ENCODE assay signal across 30 cellular contexts in the genomic region with DNA sequence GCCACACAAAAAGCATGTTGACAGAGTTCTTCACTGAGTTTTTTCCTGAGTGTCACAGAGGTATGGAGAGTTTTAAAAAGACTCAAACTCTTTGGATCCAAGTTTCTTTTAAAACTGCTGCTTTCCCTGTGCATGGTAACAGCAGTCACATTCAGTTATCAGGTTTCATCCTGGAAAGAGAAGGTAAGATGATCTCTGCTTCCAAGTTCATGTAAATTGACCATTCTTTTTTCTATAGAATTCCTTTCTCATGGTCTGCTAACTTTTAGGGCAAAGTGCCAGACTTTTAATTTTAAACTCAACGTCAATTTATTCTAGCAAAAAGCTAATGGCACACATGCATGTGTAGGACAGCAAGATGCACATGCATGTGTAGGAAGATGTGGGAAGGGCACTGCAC. TPM values are rescaled to one million over a fixed set of nuclear protein-coding genes. Genes with fewer than 3 reads are reported as not detected.
"Had no signal": no experiment of that assay in that cellular context is flagged by ENCODE, and none has a peak within 500 bp of the region (broad histone marks: within the 10 kb centered on the region; RNA-seq: fewer than 3 reads in every experiment).

No MANE protein-coding gene starts in this region.

- ATAC-seq: left cardiac atrium; left lung; lower lobe of right lung; naive thymus-derived CD8-positive, alpha-beta T cell; right lobe of liver; stimulated activated memory B cell treated with anti-CD40 and anti-IgM and Interleukin-4, amounts not matched to agents 10 μg/mL and 1 μg/mL and 100 μg/mL, for 72 hours; stimulated activated naive CD8-positive, alpha-beta T cell treated with anti-CD3 and anti-CD28 coated beads, Interleukin-15, Interleukin-2, amounts not matched to agents 100 U/mL and 50 U/mL, for 24 hours had no signal

- H3K4me1 ChIP-seq: left lung, lower lobe of right lung, neural progenitor cell, right atrium auricular region, right lobe of liver, stomach, testis, thyroid gland, transverse colon, upper lobe of left lung, vagina had no signal

- H3K27me3 ChIP-seq: hepatocyte, left lung, neural progenitor cell, neutrophil, right atrium auricular region, right lobe of liver, stomach, testis, thyroid gland, transverse colon, upper lobe of left lung, vagina had no signal

- H3K4me3 Mint-ChIP-seq: naive thymus-derived CD8-positive, alpha-beta T cell; nephron; neural progenitor cell; stimulated activated memory B cell treated with anti-CD40 and anti-IgM and Interleukin-4, amounts not matched to agents 10 μg/mL and 1 μg/mL and 100 μg/mL, for 72 hours had no signal

- H3K27ac ChIP-seq: hepatocyte, left lung, lower lobe of right lung, neural progenitor cell, neutrophil, right atrium auricular region, right lobe of liver, stomach, testis, thyroid gland, transverse colon, upper lobe of left lung, vagina had no signal

- H3K36me3 Mint-ChIP-seq: neural progenitor cell; stimulated activated memory B cell treated with anti-CD40 and anti-IgM and Interleukin-4, amounts not matched to agents 10 μg/mL and 1 μg/mL and 100 μg/mL, for 72 hours had no signal

- H3K27me3 Mint-ChIP-seq: progenitor cell of endocrine pancreas had no signal

- DNase-seq: islet precursor cell; kidney glomerular epithelial cell; left cardiac atrium; left lung; lower lobe of right lung; mammary epithelial cell; mesenchymal stem cell; naive thymus-derived CD8-positive, alpha-beta T cell; occipital lobe; right lobe of liver; stimulated activated CD4-positive, alpha-beta T cell treated with anti-CD3 and anti-CD28 coated beads, Interleukin-1b, Interleukin-23, amount 100 ng/mL, for 48 hours; stimulated activated CD4-positive, alpha-beta T cell treated with anti-CD3 and anti-CD28 coated beads, Interleukin-2, amount 100 ng/mL, for 48 hours; stimulated activated CD4-positive, alpha-beta T cell treated with anti-CD3 and anti-CD28 coated beads, Interleukin-4, amount 100 ng/mL, for 4 hours; stimulated activated CD8-positive, alpha-beta memory T cell treated with anti-CD3 and anti-CD28 coated beads, Interleukin-4, amount 100 ng/mL, for 48 hours; stimulated activated naive CD8-positive, alpha-beta T cell treated with anti-CD3 and anti-CD28 coated beads, Interleukin-15, Interleukin-2, amounts not matched to agents 100 U/mL and 50 U/mL, for 24 hours; stomach; testis; thyroid gland; transverse colon; upper lobe of left lung had no signal

- H3K4me3 ChIP-seq: hepatocyte, left lung, lower lobe of right lung, neural progenitor cell, right atrium auricular region, right lobe of liver, smooth muscle cell, stomach, testis, thyroid gland, transverse colon, upper lobe of left lung, vagina had no signal

- H3K9ac ChIP-seq: neural progenitor cell had no signal

- H3K27ac Mint-ChIP-seq: naive thymus-derived CD8-positive, alpha-beta T cell; neural progenitor cell; progenitor cell of endocrine pancreas; stimulated activated memory B cell treated with anti-CD40 and anti-IgM and Interleukin-4, amounts not matched to agents 10 μg/mL and 1 μg/mL and 100 μg/mL, for 72 hours had no signal

- H3K4me2 ChIP-seq: hepatocyte, neural progenitor cell, smooth muscle cell had no signal

- H3K36me3 ChIP-seq: left lung, lower lobe of right lung, neural progenitor cell, neutrophil, right atrium auricular region, right lobe of liver, stomach, thyroid gland, transverse colon, upper lobe of left lung, vagina had no signal

- H3K4me1 Mint-ChIP-seq: naive thymus-derived CD8-positive, alpha-beta T cell; neural progenitor cell; stimulated activated memory B cell treated with anti-CD40 and anti-IgM and Interleukin-4, amounts not matched to agents 10 μg/mL and 1 μg/mL and 100 μg/mL, for 72 hours had no signal

- H3K9me3 ChIP-seq: left lung, lower lobe of right lung, neutrophil, right lobe of liver, stomach, testis, thyroid gland, upper lobe of left lung, vagina had no signal

RNA-seq across cellular contexts. Expression of a gene that starts 52.5 kb away (rescaled TPM):
- total RNA-seq: naive thymus-derived CD8-positive, alpha-beta T cell; pulmonary artery endothelial cell had no signal
